23 cellular contexts compared by ENCODE assay signal in the genomic region with DNA sequence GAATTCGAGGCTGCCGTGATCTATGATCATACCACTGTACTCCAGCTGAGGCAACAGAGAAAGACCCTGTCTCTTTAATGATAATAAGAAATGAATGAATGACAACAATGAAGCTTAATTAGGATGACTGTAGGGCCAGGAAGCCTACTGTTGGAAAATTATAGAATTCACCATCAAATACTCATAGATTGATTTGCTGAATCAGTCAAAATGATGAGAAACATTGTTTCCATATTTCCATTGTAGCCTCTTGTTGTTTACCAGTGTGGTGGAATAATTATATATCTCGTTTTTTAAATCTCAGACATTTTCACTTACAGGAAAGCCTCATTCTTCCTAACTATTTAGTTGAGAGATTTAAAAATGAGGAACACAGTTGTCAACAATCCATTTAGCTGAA.
"Had no signal": no experiment of that assay in that cellular context is flagged by ENCODE, and none has a peak within 500 bp of the region (broad histone marks: within the 10 kb centered on the region; RNA-seq: fewer than 3 reads in every experiment).

No MANE protein-coding gene starts in this region.

- H3K4me1 ChIP-seq: psoas muscle had no signal

- H3K9me3 ChIP-seq: esophagus squamous epithelium, psoas muscle, stomach had no signal

- H2AFZ ChIP-seq: hepatocyte had no signal

- ATAC-seq: effector memory CD8-positive, alpha-beta T cell; left colon; left ventricle myocardium superior; psoas muscle; sciatic nerve had no signal

- H3K79me2 ChIP-seq: hepatocyte had no signal

- DNase-seq: effector memory CD8-positive, alpha-beta T cell; esophagus squamous epithelium; foreskin fibroblast; head of caudate nucleus; left colon; left ventricle myocardium superior; mesendoderm; naive B cell; psoas muscle; retina; stimulated activated CD4-positive, alpha-beta T cell treated with anti-CD3 and anti-CD28 coated beads, Interleukin-2, amount 100 ng/mL, for 24 hours; stimulated activated CD4-positive, alpha-beta T cell treated with anti-CD3 and anti-CD28 coated beads, Interleukin-4, amount 100 ng/mL, for 4 hours; stimulated activated naive CD4-positive, alpha-beta T cell; stomach; substantia nigra had no signal

- H3K9me3 Mint-ChIP-seq: dendritic cell treated with granulocyte-macrophage colony-stimulating factor and Interleukin-4, amounts not matched to agents 40 ng/mL and 50 ng/mL, for 4 days; effector memory CD8-positive, alpha-beta T cell; naive B cell; nephron; type B pancreatic cell had no signal

- H3K27me3 ChIP-seq: esophagus squamous epithelium, hepatocyte, stomach had no signal

- FAIRE-seq: urothelium cell line had no signal

- H3K27ac ChIP-seq: esophagus squamous epithelium, hepatocyte, psoas muscle, stomach had no signal

- H3K36me3 ChIP-seq: esophagus squamous epithelium, stomach had no signal

- H3K27me3 Mint-ChIP-seq: dendritic cell treated with granulocyte-macrophage colony-stimulating factor and Interleukin-4, amounts not matched to agents 40 ng/mL and 50 ng/mL, for 4 days; effector memory CD8-positive, alpha-beta T cell; naive B cell; type B pancreatic cell had no signal

- H3K4me3 Mint-ChIP-seq: dendritic cell treated with granulocyte-macrophage colony-stimulating factor and Interleukin-4, amounts not matched to agents 40 ng/mL and 50 ng/mL, for 4 days; effector memory CD8-positive, alpha-beta T cell; naive B cell; nephron; type B pancreatic cell had no signal

- H3K4me2 ChIP-seq: hepatocyte had no signal

- H3K27ac Mint-ChIP-seq: dendritic cell treated with granulocyte-macrophage colony-stimulating factor and Interleukin-4, amounts not matched to agents 40 ng/mL and 50 ng/mL, for 4 days; effector memory CD8-positive, alpha-beta T cell; nephron; type B pancreatic cell had no signal

- H3K4me3 ChIP-seq: esophagus squamous epithelium, hepatocyte, lung, psoas muscle, skin epidermis, stomach had no signal
